1 cellular context compared by ENCODE assay signal in the genomic region with DNA sequence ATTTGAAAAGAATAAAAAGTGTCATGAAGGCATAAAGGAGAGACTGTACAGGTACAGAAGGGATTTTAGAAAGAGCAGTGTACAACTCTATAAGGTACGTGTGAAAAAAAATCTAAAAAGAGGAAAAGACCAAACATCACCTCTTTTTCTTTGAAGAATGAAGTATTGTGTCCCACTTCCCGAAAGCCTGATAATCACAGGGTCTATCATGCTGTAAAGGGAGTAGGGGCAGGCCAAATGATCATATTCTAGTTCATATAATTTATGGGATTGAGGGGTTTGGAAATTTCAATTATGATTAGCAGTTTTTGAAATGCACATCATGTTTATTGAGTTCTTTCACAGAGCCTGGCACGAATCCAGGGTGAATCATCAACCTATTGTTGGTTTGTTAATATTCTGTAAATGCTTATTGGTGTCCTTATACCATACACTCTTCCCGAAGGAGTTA.
TF ChIP-seq lines count a peak whose summit lies in the region.

No MANE protein-coding gene starts in this region.

TF ChIP-seq in SK-N-SH treated with all-trans-retinoic acid at 6 μM for 48 hours, 23 proteins besides CTCF, POLR2A, EP300 and RAD21 (continued from another document):
- TF ChIP-seq, protein P1, sequence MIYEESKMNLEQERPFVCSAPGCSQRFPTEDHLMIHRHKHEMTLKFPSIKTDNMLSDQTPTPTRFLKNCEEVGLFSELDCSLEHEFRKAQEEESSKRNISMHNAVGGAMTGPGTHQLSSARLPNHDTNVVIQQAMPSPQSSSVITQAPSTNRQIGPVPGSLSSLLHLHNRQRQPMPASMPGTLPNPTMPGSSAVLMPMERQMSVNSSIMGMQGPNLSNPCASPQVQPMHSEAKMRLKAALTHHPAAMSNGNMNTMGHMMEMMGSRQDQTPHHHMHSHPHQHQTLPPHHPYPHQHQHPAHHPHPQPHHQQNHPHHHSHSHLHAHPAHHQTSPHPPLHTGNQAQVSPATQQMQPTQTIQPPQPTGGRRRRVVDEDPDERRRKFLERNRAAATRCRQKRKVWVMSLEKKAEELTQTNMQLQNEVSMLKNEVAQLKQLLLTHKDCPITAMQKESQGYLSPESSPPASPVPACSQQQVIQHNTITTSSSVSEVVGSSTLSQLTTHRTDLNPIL (CRISPR knock-in tag; IDR thresholded peaks at IDR 0.05; ENCODE audit: low read depth) = no peak
- TF ChIP-seq TSHZ2 (CRISPR knock-in tag; IDR thresholded peaks at IDR 0.05) = no peak
- TF ChIP-seq CSDC2 (CRISPR knock-in tag; IDR thresholded peaks at IDR 0.05) = no peak
- TF ChIP-seq, protein P2, sequence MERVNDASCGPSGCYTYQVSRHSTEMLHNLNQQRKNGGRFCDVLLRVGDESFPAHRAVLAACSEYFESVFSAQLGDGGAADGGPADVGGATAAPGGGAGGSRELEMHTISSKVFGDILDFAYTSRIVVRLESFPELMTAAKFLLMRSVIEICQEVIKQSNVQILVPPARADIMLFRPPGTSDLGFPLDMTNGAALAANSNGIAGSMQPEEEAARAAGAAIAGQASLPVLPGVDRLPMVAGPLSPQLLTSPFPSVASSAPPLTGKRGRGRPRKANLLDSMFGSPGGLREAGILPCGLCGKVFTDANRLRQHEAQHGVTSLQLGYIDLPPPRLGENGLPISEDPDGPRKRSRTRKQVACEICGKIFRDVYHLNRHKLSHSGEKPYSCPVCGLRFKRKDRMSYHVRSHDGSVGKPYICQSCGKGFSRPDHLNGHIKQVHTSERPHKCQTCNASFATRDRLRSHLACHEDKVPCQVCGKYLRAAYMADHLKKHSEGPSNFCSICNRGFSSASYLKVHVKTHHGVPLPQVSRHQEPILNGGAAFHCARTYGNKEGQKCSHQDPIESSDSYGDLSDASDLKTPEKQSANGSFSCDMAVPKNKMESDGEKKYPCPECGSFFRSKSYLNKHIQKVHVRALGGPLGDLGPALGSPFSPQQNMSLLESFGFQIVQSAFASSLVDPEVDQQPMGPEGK (CRISPR knock-in tag; IDR thresholded peaks at IDR 0.05; ENCODE audit: borderline replicate concordance) = no peak
- TF ChIP-seq ZFP30 (CRISPR knock-in tag; IDR thresholded peaks at IDR 0.05) = no peak
- TF ChIP-seq BACH2 (CRISPR knock-in tag; IDR thresholded peaks at IDR 0.05; ENCODE audit: borderline replicate concordance) = no peak
- TF ChIP-seq ESRRG (CRISPR knock-in tag; IDR thresholded peaks at IDR 0.05) = no peak
